In genomic region chrX:103831342-103831802, GRCh38 we compare ENCODE assay signal across 8 cellular contexts. TPM values are rescaled to one million over a fixed set of nuclear protein-coding genes. Genes with fewer than 3 reads are reported as not detected.
DNase-seq lines count a peak whose midpoint lies in the region; ATAC-seq and TF ChIP-seq lines count a peak whose summit lies in the region.
"Had no signal": no experiment of that assay in that cellular context is flagged by ENCODE, and none has a peak within 500 bp of the region (broad histone marks: within the 10 kb centered on the region; RNA-seq: fewer than 3 reads in every experiment).

No MANE protein-coding gene starts in this region.

- peaks cover 8% of the 10 kb centered on the region for H3K4me1 Mint-ChIP-seq in nephron

- H3K27ac Mint-ChIP-seq in nephron, result no peak overlapping the region

- no peaks in the 10 kb centered on the region for H3K36me3 ChIP-seq in SJCRH30

- TF ChIP-seq CTCF in nephron (IDR thresholded peaks at IDR 0.05; ENCODE audit: unreplicated experiment in 3 of 3), result no peak

- ATAC-seq in GM21825 (IDR thresholded peaks at IDR 0.05; ENCODE audit: unreplicated experiment), result peak; percentile 85
- ATAC-seq in GM19351 (IDR thresholded peaks at IDR 0.05; ENCODE audit: unreplicated experiment), result no peak
- ATAC-seq in HG03342 (IDR thresholded peaks at IDR 0.05; ENCODE audit: unreplicated experiment), result no peak

- H3K36me3 Mint-ChIP-seq in nephron (ENCODE audit: low read depth), result no peaks in the 10 kb centered on the region

- H3K4me3 Mint-ChIP-seq in nephron, result peak overlapping the region; percentile 84 to 87 (median 85)

- no peaks in the 10 kb centered on the region for H3K27me3 ChIP-seq in SJCRH30

- H3K4me1 ChIP-seq in SJCRH30, result no peaks in the 10 kb centered on the region

- peaks cover 5% of the 10 kb centered on the region for H3K27me3 Mint-ChIP-seq in nephron (ENCODE audit: low read depth)

- peak overlapping the region; percentile 49 for H3K4me3 ChIP-seq in SJCRH30

- no peaks in the 10 kb centered on the region for H3K9me3 ChIP-seq in SJCRH30 (replicated peaks)

- peaks cover 2% of the 10 kb centered on the region for H3K9me3 Mint-ChIP-seq in nephron

- DNase-seq in GDM1 (lab: John Stamatoyannopoulos, UW) (peak; percentile 55), SJCRH30 (peak in 1 of 2 experiments; percentile 39)
- peak; percentile 48 for DNase-seq in effector CD8-positive, alpha-beta T cell (lab: John Stamatoyannopoulos, UW)

- H3K27ac ChIP-seq in SJCRH30, result no peak overlapping the region

RNA-seq across cellular contexts. Expression of gene RAB9B, which starts 0.7 kb away (rescaled TPM):
- 0.69 and 0.99 TPM in 2 replicates for total RNA-seq in SJCRH30 (2014; rRNA removed; shearing (Covaris generic))

RNA-seq across cellular contexts. Expression of gene PLP1, which starts 54.7 kb away (rescaled TPM):
- not detected in 2 replicates for total RNA-seq in SJCRH30 (2014; rRNA removed; shearing (Covaris generic))
- total RNA-seq: activated CD8-positive, alpha-beta memory T cell treated with anti-CD3 and anti-CD28 coated beads for 36 hours had no signal
